12 cellular contexts compared by ENCODE assay signal in the genomic region with DNA sequence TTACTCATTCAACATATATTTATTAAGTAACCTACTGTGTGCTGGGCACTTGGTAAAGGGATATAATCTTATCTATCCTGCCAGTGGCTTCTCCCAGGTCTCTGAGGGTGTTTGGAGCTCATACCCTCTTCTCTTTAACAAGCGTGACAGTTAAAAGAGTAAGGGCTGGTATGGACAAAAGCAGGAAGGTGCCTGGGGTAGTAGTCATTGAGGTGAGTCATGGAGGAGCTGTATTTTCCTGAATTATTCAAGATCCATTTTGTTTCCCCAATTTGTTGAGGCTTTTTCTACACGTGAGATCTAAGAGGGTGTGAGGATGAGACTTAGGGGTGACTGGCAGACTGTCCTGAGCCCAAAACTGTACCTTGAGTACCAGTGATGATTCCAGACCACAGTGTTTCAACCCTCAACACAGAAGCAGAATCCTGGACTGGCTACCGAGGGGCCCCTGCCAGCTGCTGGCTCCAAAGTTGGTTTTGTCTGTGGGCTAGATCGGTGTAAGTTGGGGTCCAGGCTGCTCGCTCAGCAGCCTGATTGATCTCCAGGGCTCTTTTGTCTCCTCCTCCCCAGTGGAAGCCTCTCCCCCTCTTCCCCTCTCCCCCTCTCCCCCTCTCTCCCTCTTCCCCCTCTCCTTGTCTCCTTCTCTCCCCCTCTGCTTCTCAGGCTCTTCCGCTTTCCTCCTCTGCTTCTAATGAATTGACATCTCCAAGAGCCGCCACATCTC. TPM values are rescaled to one million over a fixed set of nuclear protein-coding genes. Genes with fewer than 3 reads are reported as not detected.
A peak's percentile ranks its signal among the peaks of the same experiment; 100 is the strongest.
DNase-seq lines count a peak whose midpoint lies in the region; ATAC-seq and TF ChIP-seq lines count a peak whose summit lies in the region.
"Had no signal": no experiment of that assay in that cellular context is flagged by ENCODE, and none has a peak within 500 bp of the region (broad histone marks: within the 10 kb centered on the region; RNA-seq: fewer than 3 reads in every experiment).

A gene with protein sequence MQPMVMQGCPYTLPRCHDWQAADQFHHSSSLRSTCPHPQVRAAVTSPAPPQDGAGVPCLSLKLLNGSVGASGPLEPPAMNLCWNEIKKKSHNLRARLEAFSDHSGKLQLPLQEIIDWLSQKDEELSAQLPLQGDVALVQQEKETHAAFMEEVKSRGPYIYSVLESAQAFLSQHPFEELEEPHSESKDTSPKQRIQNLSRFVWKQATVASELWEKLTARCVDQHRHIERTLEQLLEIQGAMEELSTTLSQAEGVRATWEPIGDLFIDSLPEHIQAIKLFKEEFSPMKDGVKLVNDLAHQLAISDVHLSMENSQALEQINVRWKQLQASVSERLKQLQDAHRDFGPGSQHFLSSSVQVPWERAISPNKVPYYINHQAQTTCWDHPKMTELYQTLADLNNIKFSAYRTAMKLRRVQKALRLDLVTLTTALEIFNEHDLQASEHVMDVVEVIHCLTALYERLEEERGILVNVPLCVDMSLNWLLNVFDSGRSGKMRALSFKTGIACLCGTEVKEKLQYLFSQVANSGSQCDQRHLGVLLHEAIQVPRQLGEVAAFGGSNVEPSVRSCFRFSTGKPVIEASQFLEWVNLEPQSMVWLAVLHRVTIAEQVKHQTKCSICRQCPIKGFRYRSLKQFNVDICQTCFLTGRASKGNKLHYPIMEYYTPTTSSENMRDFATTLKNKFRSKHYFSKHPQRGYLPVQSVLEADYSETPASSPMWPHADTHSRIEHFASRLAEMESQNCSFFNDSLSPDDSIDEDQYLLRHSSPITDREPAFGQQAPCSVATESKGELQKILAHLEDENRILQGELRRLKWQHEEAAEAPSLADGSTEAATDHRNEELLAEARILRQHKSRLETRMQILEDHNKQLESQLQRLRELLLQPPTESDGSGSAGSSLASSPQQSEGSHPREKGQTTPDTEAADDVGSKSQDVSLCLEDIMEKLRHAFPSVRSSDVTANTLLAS (plus strand): TSS at position 671 of the 724 bp plus-strand sequence. CDS start 11,862 bp downstream, outside the sequence.

- peak within 1 kb of the TSS; percentile 4 for H3K27ac Mint-ChIP-seq in T-helper 17 cell
- H3K27ac Mint-ChIP-seq in natural killer cell = no peak within 1 kb of the TSS

- H3K9me3 Mint-ChIP-seq in natural killer cell = no peaks in the 10 kb centered on the region

- no peaks in the 10 kb centered on the region for H3K27me3 Mint-ChIP-seq in T-helper 17 cell
- H3K27me3 Mint-ChIP-seq in natural killer cell (ENCODE audit: low read depth in 2 of 2) = peaks cover 2 to 15% of the 10 kb centered on the region in 2 donors

- H3K4me3 Mint-ChIP-seq in T-helper 17 cell (peak within 1 kb of the TSS; percentile 76), natural killer cell (no peak within 1 kb of the TSS)

- no peak for ATAC-seq in T-helper 17 cell
- ATAC-seq in foreskin keratinocyte = peak; percentile 95
- no peak for ATAC-seq in natural killer cell
- ATAC-seq in GM21367 (IDR thresholded peaks at IDR 0.05; ENCODE audit: unreplicated experiment) = no peak
- ATAC-seq: gastroesophageal sphincter had no signal

- peak; percentile 17 for DNase-seq in GM03348 (ENCODE audit: low spot score)
- no peak for DNase-seq in T-helper 17 cell
- peak in 1 of 2 donors; percentile 38 for DNase-seq in foreskin keratinocyte
- DNase-seq in skeletal muscle cell (ENCODE audit: low read depth) = no peak
- no peak for DNase-seq in natural killer cell
- DNase-seq in COR-L47 (lab: John Stamatoyannopoulos, UW) = no peak
- DNase-seq: GDM1, NCI-H2029 treated with DMSO at 0.1 percent for 48 hours, Peyer's patch had no signal

- peak within 1 kb of the TSS; percentile 33 for H3K4me3 ChIP-seq in skeletal muscle cell (ENCODE audit: low read depth, low read length)
- H3K4me3 ChIP-seq: gastroesophageal sphincter, Peyer's patch, right atrium auricular region had no signal

- H3K36me3 Mint-ChIP-seq in T-helper 17 cell (ENCODE audit: low read depth) (no peaks in the 10 kb centered on the region), natural killer cell (no peaks in the 10 kb centered on the region)

- no peaks in the 10 kb centered on the region for H3K4me1 ChIP-seq in foreskin keratinocyte
- H3K4me1 ChIP-seq: gastroesophageal sphincter, Peyer's patch, right atrium auricular region had no signal

- H3K9me3 ChIP-seq in T-helper 17 cell (ENCODE audit: control insufficient read depth, low read length, poor library complexity, severe bottlenecking) = no peaks in the 10 kb centered on the region
- H3K9me3 ChIP-seq: gastroesophageal sphincter, Peyer's patch, right atrium auricular region had no signal

- intact Hi-C loops in natural killer cell (cut with micrococcal nuclease) = no loop called here

- TF ChIP-seq CTCF in foreskin keratinocyte (conservative IDR thresholded peaks at IDR 0.05) (no peak), natural killer cell (IDR thresholded peaks at IDR 0.05) (no peak)

- peaks cover 6% of the 10 kb centered on the region for H3K4me1 Mint-ChIP-seq in T-helper 17 cell
- H3K4me1 Mint-ChIP-seq in natural killer cell = no peaks in the 10 kb centered on the region

- H3K27ac ChIP-seq in foreskin keratinocyte = no peak within 1 kb of the TSS
- H3K27ac ChIP-seq: gastroesophageal sphincter, Peyer's patch, right atrium auricular region had no signal

- H3K27me3 ChIP-seq in foreskin keratinocyte = no peaks in the 10 kb centered on the region
- H3K27me3 ChIP-seq: gastroesophageal sphincter, Peyer's patch, right atrium auricular region had no signal

RNA-seq across cellular contexts. Expression of the gene that starts here (rescaled TPM):
- under 1 TPM; 0.10 to 0.27 TPM for total RNA-seq in T-helper 17 cell
- total RNA-seq in foreskin keratinocyte = 0.14 and 0.18 TPM in 2 replicates
- 0.04 and 0.09 TPM in 2 replicates for polyA plus RNA-seq in foreskin keratinocyte
- under 1 TPM in 1 of 3 donors, not detected in 2; 0.07 TPM for total RNA-seq in natural killer cell

Comparison
In these comparisons a context has a peak if more than half of its experiments do, and no peak if none do; other contexts are left out.
1. Peak in ATAC-seq in foreskin keratinocyte; RNA of the gene not detected or under 1 TPM.